Comparison of ENCODE assay signal across 8 cellular contexts in genomic region chr7:105531797-105532671, GRCh38. TPM values are rescaled to one million over a fixed set of nuclear protein-coding genes. Genes with fewer than 3 reads are reported as not detected.
A peak's percentile ranks its signal among the peaks of the same experiment; 100 is the strongest.
DNase-seq lines count a peak whose midpoint lies in the region; ATAC-seq and TF ChIP-seq lines count a peak whose summit lies in the region.

RINT1 (plus strand) TSS chr7:105532201; CDS start chr7:105532316, 115 bp downstream.

- no peaks in the 10 kb centered on the region for H3K27me3 ChIP-seq in CD4-positive, alpha-beta memory T cell (ENCODE audit: insufficient read depth, low read length)
- H3K27me3 ChIP-seq in duodenal mucosa (ENCODE audit: control insufficient read depth in 1 of 2, insufficient read depth in 2 of 2, low read length in 2 of 2) (no peaks in the 10 kb centered on the region), lower lobe of right lung (ENCODE audit: low read depth) (no peaks in the 10 kb centered on the region)

- CTCF ChIA-PET in CD4-positive, alpha-beta memory T cell (lab: Charles Lee; ENCODE audit: partially characterized antibody) = interaction anchor here (0.6 to 2.5 kb wide), 18 partner anchors 9 to 1069 kb away, joined by 3 to 22 read pairs (median 4); partner anchors contain the start of gene SYPL1
- CTCF ChIA-PET in activated CD4-positive, alpha-beta memory T cell treated with anti-CD3 and anti-CD28 coated beads for 36 hours (lab: Charles Lee) = interaction anchor here (0.8 to 2.1 kb wide), 17 partner anchors 9 to 525 kb away, joined by 3 to 11 read pairs (median 4); no protein-coding TSS in a partner anchor

- H3K27me3 Mint-ChIP-seq in CD4-positive, alpha-beta memory T cell = no peaks in the 10 kb centered on the region
- no peaks in the 10 kb centered on the region for H3K27me3 Mint-ChIP-seq in activated CD4-positive, alpha-beta memory T cell treated with anti-CD3 and anti-CD28 coated beads for 36 hours

- no peaks in the 10 kb centered on the region for H3K36me3 ChIP-seq in CD4-positive, alpha-beta memory T cell (ENCODE audit: insufficient read depth, low read length)
- H3K36me3 ChIP-seq in duodenal mucosa (ENCODE audit: control insufficient read depth in 1 of 2, insufficient read depth in 2 of 2, low read length in 2 of 2) (peaks cover 0 to 5% of the 10 kb centered on the region in 2 donors), lower lobe of right lung (peaks cover 20% of the 10 kb centered on the region)

- peaks cover 23% of the 10 kb centered on the region for H3K4me1 ChIP-seq in CD4-positive, alpha-beta memory T cell (ENCODE audit: insufficient read depth, low read length)
- H3K4me1 ChIP-seq in duodenal mucosa (ENCODE audit: control insufficient read depth in 1 of 2, insufficient read depth in 2 of 2, low read length in 2 of 2) (peaks cover 14 to 23% of the 10 kb centered on the region in 2 donors), lower lobe of right lung (peaks cover 23% of the 10 kb centered on the region)

- H3K9ac ChIP-seq in duodenal mucosa (ENCODE audit: low read depth in 1 of 2, low read length in 2 of 2) = peak within 1 kb of the TSS; percentile 96 to 97

- no peaks in the 10 kb centered on the region for H3K9me3 Mint-ChIP-seq in CD4-positive, alpha-beta memory T cell
- no peaks in the 10 kb centered on the region for H3K9me3 Mint-ChIP-seq in activated CD4-positive, alpha-beta memory T cell treated with anti-CD3 and anti-CD28 coated beads for 36 hours

- H3K4me1 Mint-ChIP-seq in CD4-positive, alpha-beta memory T cell = peaks cover 16 to 50% (median 30%) of the 10 kb centered on the region in 4 donors
- H3K4me1 Mint-ChIP-seq in activated CD4-positive, alpha-beta memory T cell treated with anti-CD3 and anti-CD28 coated beads for 36 hours (ENCODE audit: low read depth) = peaks cover 22% of the 10 kb centered on the region

- no peaks in the 10 kb centered on the region for H3K9me3 ChIP-seq in CD4-positive, alpha-beta memory T cell (ENCODE audit: control insufficient read depth in 1 of 2, low read length in 2 of 2)
- H3K9me3 ChIP-seq in duodenal mucosa (ENCODE audit: control insufficient read depth in 1 of 2, low read length in 2 of 2) (no peaks in the 10 kb centered on the region), lower lobe of right lung (no peaks in the 10 kb centered on the region)

- peak within 1 kb of the TSS; percentile 77 for H3K27ac ChIP-seq in CD4-positive, alpha-beta memory T cell (ENCODE audit: low read depth, low read length)
- H3K27ac ChIP-seq in duodenal mucosa (ENCODE audit: low read depth, low read length) = peak within 1 kb of the TSS; percentile 67
- H3K27ac ChIP-seq in lower lobe of right lung = peak within 1 kb of the TSS; percentile 89

- peak within 1 kb of the TSS; percentile 93 to 94 for H3K4me3 ChIP-seq in CD4-positive, alpha-beta memory T cell (ENCODE audit: low read length in 2 of 2)
- H3K4me3 ChIP-seq in duodenal mucosa (ENCODE audit: low read depth in 1 of 2, low read length in 2 of 2) = peak within 1 kb of the TSS; percentile 96 to 99
- peak within 1 kb of the TSS; percentile 99 for H3K4me3 ChIP-seq in lower lobe of right lung

- peak; percentile 86 to 88 (median 87) for DNase-seq in CD4-positive, alpha-beta memory T cell
- DNase-seq in NCI-H774 (lab: John Stamatoyannopoulos, UW) (peak; percentile 89), lower lobe of right lung (peak; percentile 95)
- peak; percentile 94 for DNase-seq in activated CD4-positive, alpha-beta memory T cell treated with anti-CD3 and anti-CD28 coated beads for 36 hours
- peak; percentile 79 to 89 (median 83) for DNase-seq in stimulated activated CD4-positive, alpha-beta T cell treated with anti-CD3 and anti-CD28 coated beads, TNF-alpha, amount 100 ng/mL, for 24 hours (ENCODE audit: low read depth in 3 of 3)

- intact Hi-C loops in CD4-positive, alpha-beta memory T cell (cut with micrococcal nuclease) = loop anchor here (1.0 to 5.0 kb wide), 5 partner anchors 10 to 580 kb away; partner anchors contain the start of genes PUS7, SRPK2 and SYPL1
- intact Hi-C loops in activated CD4-positive, alpha-beta memory T cell treated with anti-CD3 and anti-CD28 coated beads for 36 hours (cut with micrococcal nuclease) = loop anchor here (1.0 to 5.0 kb wide), 7 partner anchors 10 to 590 kb away; partner anchors contain the start of genes PUS7 and SRPK2
- intact Hi-C loops in lower lobe of right lung (cut with DNase I) = no loop called here

- peaks cover 0 to 12% of the 10 kb centered on the region in 2 donors for H3K36me3 Mint-ChIP-seq in CD4-positive, alpha-beta memory T cell
- H3K36me3 Mint-ChIP-seq in activated CD4-positive, alpha-beta memory T cell treated with anti-CD3 and anti-CD28 coated beads for 36 hours = peaks cover 2% of the 10 kb centered on the region

- peak; percentile 94 for ATAC-seq in GM19397 (IDR thresholded peaks at IDR 0.05; ENCODE audit: unreplicated experiment)
- ATAC-seq in HG03571 (IDR thresholded peaks at IDR 0.05; ENCODE audit: unreplicated experiment) = peak; percentile 93
- ATAC-seq in lower lobe of right lung = peak; percentile 100

- peak within 1 kb of the TSS; percentile 73 to 98 (median 97) for H3K27ac Mint-ChIP-seq in CD4-positive, alpha-beta memory T cell
- H3K27ac Mint-ChIP-seq in activated CD4-positive, alpha-beta memory T cell treated with anti-CD3 and anti-CD28 coated beads for 36 hours = peak within 1 kb of the TSS; percentile 88

- POLR2A ChIA-PET in CD4-positive, alpha-beta memory T cell (lab: Charles Lee; ENCODE audit: partially characterized antibody) = interaction anchor here (0.7 to 2.9 kb wide), 29 partner anchors 9 to 591 kb away, joined by 3 to 38 read pairs (median 5); partner anchors contain the start of genes KMT2E, PUS7, SRPK2 and SYPL1
- POLR2A ChIA-PET in activated CD4-positive, alpha-beta memory T cell treated with anti-CD3 and anti-CD28 coated beads for 36 hours (lab: Charles Lee) = interaction anchor here (0.6 to 1.7 kb wide), 12 partner anchors 9 to 520 kb away, joined by 3 to 7 read pairs (median 4); partner anchors contain the start of gene PUS7

- H3K4me3 Mint-ChIP-seq in CD4-positive, alpha-beta memory T cell = peak within 1 kb of the TSS; percentile 85 to 98 (median 92)
- H3K4me3 Mint-ChIP-seq in activated CD4-positive, alpha-beta memory T cell treated with anti-CD3 and anti-CD28 coated beads for 36 hours = peak within 1 kb of the TSS; percentile 86

- peak; percentile 75 for TF ChIP-seq CTCF in lower lobe of right lung (IDR thresholded peaks at IDR 0.05)

RNA-seq across cellular contexts. Expression of gene RINT1, which starts in this region (rescaled TPM):
- total RNA-seq in CD4-positive, alpha-beta memory T cell = 10 to 100 TPM; 25.7 to 26.5 TPM
- polyA plus RNA-seq in CD4-positive, alpha-beta memory T cell = 10 to 100 TPM; 16.0 to 16.2 TPM
- total RNA-seq in activated CD4-positive, alpha-beta memory T cell treated with anti-CD3 and anti-CD28 coated beads for 36 hours = 10 to 100 TPM; 23.3 to 26.7 TPM
- total RNA-seq in lower lobe of right lung = 14.7 TPM

Comparison
In these comparisons a context has a peak if more than half of its experiments do, and no peak if none do; other contexts are left out.
1. Peak in every context shown above with its lines: DNase-seq, ATAC-seq, H3K4me3 ChIP-seq and H3K27ac ChIP-seq.